ENCODE assay signal across 8 cellular contexts in the genomic region with DNA sequence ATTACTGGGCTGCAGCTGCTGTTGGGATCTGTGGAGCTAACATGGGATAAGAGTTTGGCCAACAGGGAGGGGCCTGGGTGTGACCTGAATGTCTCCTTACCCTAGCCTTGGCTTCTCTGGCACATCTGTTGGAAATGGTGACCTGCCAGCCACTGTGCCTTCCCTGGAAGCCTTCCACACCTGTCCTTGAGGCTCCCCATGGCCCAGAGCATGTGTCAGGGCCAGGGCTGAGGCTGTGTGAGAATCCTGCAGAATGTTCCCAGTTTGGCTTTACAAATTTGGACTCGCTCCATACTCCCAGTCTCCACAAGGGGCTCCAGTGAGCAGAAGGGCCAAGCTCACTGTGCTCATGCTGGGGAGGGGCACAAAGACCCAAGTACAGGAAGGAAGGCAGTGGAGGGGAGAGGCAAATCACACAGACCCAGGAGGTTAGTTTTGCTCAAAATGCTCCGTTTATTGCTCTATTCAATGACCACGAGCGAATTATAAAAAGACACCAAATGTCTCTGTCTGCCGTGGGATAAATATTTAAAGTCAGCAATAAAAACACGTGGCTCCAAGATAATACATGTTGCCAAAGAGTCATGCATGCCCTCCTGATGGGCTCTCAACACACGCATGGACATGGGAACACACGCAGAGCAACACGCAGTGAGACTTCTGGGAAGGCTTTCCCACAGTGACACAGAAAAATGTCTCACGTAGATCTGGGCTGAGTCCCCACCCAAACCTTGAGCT. TPM values are rescaled to one million over a fixed set of nuclear protein-coding genes. Genes with fewer than 3 reads are reported as not detected.
DNase-seq lines count a peak whose midpoint lies in the region; ATAC-seq and TF ChIP-seq lines count a peak whose summit lies in the region.

No MANE protein-coding gene starts in this region.

- no peaks in the 10 kb centered on the region for H3K9me3 ChIP-seq in uterus

- TF ChIP-seq POLR2A in uterus (IDR thresholded peaks at IDR 0.05): no peak

- peak; percentile 20 to 62 (median 48) for TF ChIP-seq CTCF in uterus (IDR thresholded peaks at IDR 0.05)

- H3K27me3 Mint-ChIP-seq in effector memory CD8-positive, alpha-beta T cell: no peaks in the 10 kb centered on the region

- DNase-seq in 8988T (peak; percentile 79), GM03348 (ENCODE audit: low spot score) (peak; percentile 75), myocyte (ENCODE audit: low read depth) (peak; percentile 89), uterus (peak in 1 of 2 donors; percentile 24), ureter (ENCODE audit: low spot score) (no peak)
- DNase-seq in Jurkat, Clone E6-1 (ENCODE audit: low read depth, low spot score): peak; percentile 56
- peak; percentile 62 for DNase-seq in activated CD4-positive, alpha-beta T cell treated with anti-CD3 and anti-CD28 coated beads for 48 hours
- peak; percentile 23 to 44 (median 43) for DNase-seq in effector memory CD8-positive, alpha-beta T cell

- no peaks in the 10 kb centered on the region for H3K4me1 ChIP-seq in uterus

- no peaks in the 10 kb centered on the region for H3K36me3 ChIP-seq in uterus

- H3K36me3 Mint-ChIP-seq in effector memory CD8-positive, alpha-beta T cell (ENCODE audit: insufficient read depth): no peaks in the 10 kb centered on the region

- ATAC-seq in effector memory CD8-positive, alpha-beta T cell (replicated peaks): peak; percentile 68

- intact Hi-C loops in uterus (cut with DNase I; ENCODE audit: low total_unique reads): no loop called here

- H3K4me1 Mint-ChIP-seq in effector memory CD8-positive, alpha-beta T cell (ENCODE audit: low read depth in 2 of 2): peaks cover 4 to 6% of the 10 kb centered on the region in 2 donors

- no peak overlapping the region for H3K27ac ChIP-seq in uterus

- H3K4me3 Mint-ChIP-seq in effector memory CD8-positive, alpha-beta T cell: no peak overlapping the region

- H3K27me3 ChIP-seq in uterus: no peaks in the 10 kb centered on the region

- no peak overlapping the region for H3K27ac Mint-ChIP-seq in effector memory CD8-positive, alpha-beta T cell

- H3K9me3 Mint-ChIP-seq in effector memory CD8-positive, alpha-beta T cell: no peaks in the 10 kb centered on the region

- no peak overlapping the region for H3K4me3 ChIP-seq in Jurkat, Clone E6-1 (ENCODE audit: low read length)
- no peak overlapping the region for H3K4me3 ChIP-seq in uterus

RNA-seq across cellular contexts. Expression of gene IGSF22, which starts 1.7 kb away (rescaled TPM):
- polyA plus RNA-seq in Jurkat, Clone E6-1 (2012; ENCODE audit: insufficient read depth, insufficient read length): not detected
- total RNA-seq in myocyte: 23.5 and 34.5 TPM in 2 replicates
- polyA plus RNA-seq in myocyte (2012): 1.6 TPM
- 1 to 10 TPM in 1 of 4 donors, not detected in 3; 1.0 TPM for total RNA-seq in uterus
- 4.1 TPM for total RNA-seq in ureter

RNA-seq across cellular contexts. Expression of gene TMEM86A, which starts 29.1 kb away (rescaled TPM):
- 1.3 TPM for polyA plus RNA-seq in Jurkat, Clone E6-1 (2012; ENCODE audit: insufficient read depth, insufficient read length)
- total RNA-seq in myocyte (11.6 and 12.9 TPM in 2 replicates), uterus (1 to 10 TPM; 1.3 to 3.9 (median 3.3) TPM), ureter (4.6 TPM)
- polyA plus RNA-seq in myocyte (2012): 5.4 TPM
